Comparison of ENCODE assay signal across 19 cellular contexts in the genomic region with DNA sequence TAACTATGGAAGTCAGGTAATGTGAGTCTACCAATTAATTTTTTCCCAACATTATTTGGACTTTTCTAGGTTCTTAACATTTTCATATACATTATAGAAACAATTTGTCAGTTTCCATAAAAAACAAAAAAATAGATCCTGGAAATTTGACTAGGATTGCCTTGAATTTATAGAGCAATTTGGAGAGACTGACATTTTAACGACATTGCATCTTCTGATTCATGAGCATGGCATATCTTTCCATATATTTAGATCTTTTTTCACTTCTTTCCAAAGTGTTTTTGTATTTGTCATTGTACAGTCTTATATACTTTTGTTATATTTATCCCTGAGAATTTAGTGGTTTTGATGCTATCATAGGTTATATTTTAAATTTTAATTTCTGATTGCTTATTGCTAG. TPM values are rescaled to one million over a fixed set of nuclear protein-coding genes. Genes with fewer than 3 reads are reported as not detected.
A peak's percentile ranks its signal among the peaks of the same experiment; 100 is the strongest.
DNase-seq lines count a peak whose midpoint lies in the region; ATAC-seq, FAIRE-seq and TF ChIP-seq lines count a peak whose summit lies in the region.
"Had no signal": no experiment of that assay in that cellular context is flagged by ENCODE, and none has a peak within 500 bp of the region (broad histone marks: within the 10 kb centered on the region; RNA-seq: fewer than 3 reads in every experiment).

No MANE protein-coding gene starts in this region.

- no peak for ATAC-seq in activated T-cell treated with anti-CD3 and anti-CD28 coated beads, Interleukin-2, amount 50 U/mL, for 72 hours (replicated peaks in 1 of 2)
- ATAC-seq in activated T-helper 17 cell treated with anti-CD3 and anti-CD28 coated beads, Interleukin-2, amount 50 U/mL, for 72 hours (replicated peaks) = no peak
- no peak for ATAC-seq in pancreas
- ATAC-seq: GM12878, HepG2 had no signal

- intact Hi-C loops in pancreas (cut with DNase I) = no loop called here

- H3K9me3 Mint-ChIP-seq in activated T-cell treated with anti-CD3 and anti-CD28 coated beads, Interleukin-2, amount 50 U/mL, for 72 hours = peaks cover 0 to 3% of the 10 kb centered on the region in 2 donors
- H3K9me3 Mint-ChIP-seq in activated T-helper 17 cell treated with anti-CD3 and anti-CD28 coated beads, Interleukin-2, amount 50 U/mL, for 72 hours = no peaks in the 10 kb centered on the region
- H3K9me3 Mint-ChIP-seq: CD14-positive monocyte; CD8-positive, alpha-beta memory T cell; HFFc6 had no signal

- 95 to 97% methylated on average over 1 of the region's 1 CpG for WGBS in pancreas, 2 donors

- peak; percentile 56 for FAIRE-seq in pancreas (lab: Jason Lieb, UNC)
- FAIRE-seq: GM12878, GM18507, H1, HepG2, HTR-8/SVneo had no signal

- peak overlapping the region; percentile 68 for H3K27ac Mint-ChIP-seq in activated T-cell treated with anti-CD3 and anti-CD28 coated beads, Interleukin-2, amount 50 U/mL, for 72 hours
- peak overlapping the region; percentile 1 for H3K27ac Mint-ChIP-seq in activated T-helper 17 cell treated with anti-CD3 and anti-CD28 coated beads, Interleukin-2, amount 50 U/mL, for 72 hours
- H3K27ac Mint-ChIP-seq: CD14-positive monocyte, HFFc6 had no signal

- no peaks in the 10 kb centered on the region for H3K9me3 ChIP-seq in pancreas
- H3K9me3 ChIP-seq: Caco-2, HAP-1 had no signal

- H3K4me1 ChIP-seq in pancreas = no peaks in the 10 kb centered on the region
- H3K4me1 ChIP-seq: Caco-2 had no signal

- no peaks in the 10 kb centered on the region for H3K36me3 ChIP-seq in pancreas
- H3K36me3 ChIP-seq: HAP-1 had no signal

- peaks cover 8 to 31% of the 10 kb centered on the region in 2 donors for H3K36me3 Mint-ChIP-seq in activated T-cell treated with anti-CD3 and anti-CD28 coated beads, Interleukin-2, amount 50 U/mL, for 72 hours (ENCODE audit: insufficient read depth in 2 of 2)
- H3K36me3 Mint-ChIP-seq in activated T-helper 17 cell treated with anti-CD3 and anti-CD28 coated beads, Interleukin-2, amount 50 U/mL, for 72 hours (ENCODE audit: low read depth) = peaks cover 77% of the 10 kb centered on the region

- no peaks in the 10 kb centered on the region for H3K27me3 ChIP-seq in pancreas

- TF ChIP-seq CTCF in pancreas (IDR thresholded peaks at IDR 0.05) = no peak

- H3K27ac ChIP-seq in pancreas = no peak overlapping the region
- H3K27ac ChIP-seq: 22Rv1 had no signal

- no peaks in the 10 kb centered on the region for H3K27me3 Mint-ChIP-seq in activated T-cell treated with anti-CD3 and anti-CD28 coated beads, Interleukin-2, amount 50 U/mL, for 72 hours (ENCODE audit: low read depth)
- H3K27me3 Mint-ChIP-seq in activated T-helper 17 cell treated with anti-CD3 and anti-CD28 coated beads, Interleukin-2, amount 50 U/mL, for 72 hours = no peaks in the 10 kb centered on the region
- H3K27me3 Mint-ChIP-seq: CD8-positive, alpha-beta memory T cell had no signal

- H3K4me3 ChIP-seq in pancreas = no peak overlapping the region
- H3K4me3 ChIP-seq: GM12878, HAP-1 had no signal

- no peak overlapping the region for H3K4me3 Mint-ChIP-seq in activated T-cell treated with anti-CD3 and anti-CD28 coated beads, Interleukin-2, amount 50 U/mL, for 72 hours
- H3K4me3 Mint-ChIP-seq in activated T-helper 17 cell treated with anti-CD3 and anti-CD28 coated beads, Interleukin-2, amount 50 U/mL, for 72 hours = no peak overlapping the region
- H3K4me3 Mint-ChIP-seq: CD14-positive monocyte, HFFc6 had no signal

- no peak for DNase-seq in activated T-cell treated with anti-CD3 and anti-CD28 coated beads, Interleukin-2, amount 50 U/mL, for 72 hours
- DNase-seq in activated T-cell treated with anti-CD3 and anti-CD28 coated beads, Interleukin-2, amount 50 U/mL, for 48 hours = no peak
- DNase-seq in EH (ENCODE audit: low read depth) = peak; percentile 54
- no peak for DNase-seq in pancreas
- no peak for DNase-seq in activated CD4-positive, alpha-beta T cell treated with anti-CD3 and anti-CD28 coated beads for 4 hours
- DNase-seq in activated CD8-positive, alpha-beta memory T cell treated with anti-CD3 and anti-CD28 coated beads for 24 hours = no peak
- DNase-seq: Caco-2; CD8-positive, alpha-beta memory T cell; DMS53; HFFc6 had no signal

- peaks cover 51% of the 10 kb centered on the region for H3K4me1 Mint-ChIP-seq in activated T-cell treated with anti-CD3 and anti-CD28 coated beads, Interleukin-2, amount 50 U/mL, for 72 hours (ENCODE audit: low read depth)
- peaks cover 33% of the 10 kb centered on the region for H3K4me1 Mint-ChIP-seq in activated T-helper 17 cell treated with anti-CD3 and anti-CD28 coated beads, Interleukin-2, amount 50 U/mL, for 72 hours

RNA-seq across cellular contexts. Expression of gene ANKRD12, which starts 42.0 kb away (rescaled TPM):
- 100 to 1,000 TPM in 1 of 2 donors, 10 to 100 TPM in 1; 84.4 to 123 TPM for total RNA-seq in activated T-cell treated with anti-CD3 and anti-CD28 coated beads, Interleukin-2, amount 50 U/mL, for 72 hours
- total RNA-seq in activated T-helper 17 cell treated with anti-CD3 and anti-CD28 coated beads, Interleukin-2, amount 50 U/mL, for 72 hours = 100 to 1,000 TPM; 104 to 170 TPM
- 10 to 100 TPM; 23.1 to 51.7 (median 29.8) TPM for total RNA-seq in pancreas
- 10 to 100 TPM; 14.5 to 20.0 TPM for polyA plus RNA-seq in pancreas
